14 cellular contexts compared by ENCODE assay signal in the genomic region with DNA sequence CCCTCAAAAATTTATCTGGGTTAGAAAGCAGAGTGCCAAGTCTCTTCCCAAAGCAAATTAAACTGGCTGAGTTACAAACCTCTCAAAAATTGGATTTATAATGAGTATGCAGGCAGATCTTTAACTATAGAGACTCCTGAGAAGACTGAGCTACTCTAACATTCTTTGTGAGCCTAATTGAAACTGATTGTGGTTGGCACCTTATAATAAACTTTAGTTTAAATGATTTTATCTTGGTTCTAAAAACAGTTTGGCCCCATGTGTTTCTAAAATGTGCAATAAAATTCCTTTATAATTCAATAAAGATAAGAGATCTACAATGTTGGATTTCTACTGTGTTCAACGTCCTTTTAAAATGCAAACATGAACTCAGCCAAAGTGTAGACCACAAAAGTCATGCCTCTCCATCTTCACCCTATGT.
DNase-seq lines count a peak whose midpoint lies in the region; ATAC-seq and TF ChIP-seq lines count a peak whose summit lies in the region.
"Had no signal": no experiment of that assay in that cellular context is flagged by ENCODE, and none has a peak within 500 bp of the region (broad histone marks: within the 10 kb centered on the region; RNA-seq: fewer than 3 reads in every experiment).

No MANE protein-coding gene starts in this region.

- H3K4me3 ChIP-seq in astrocyte of the spinal cord (ENCODE audit: low read depth, low read length) (no peak overlapping the region), retinal pigment epithelial cell (ENCODE audit: low read length) (no peak overlapping the region)
- H3K4me3 ChIP-seq: A549, GM23248 had no signal

- DNase-seq in H4 (ENCODE audit: low spot score) (peak; percentile 4), SK-N-DZ (ENCODE audit: low spot score) (peak; percentile 2), astrocyte of the spinal cord (ENCODE audit: low read depth, low spot score) (peak; percentile 41), retinal pigment epithelial cell (ENCODE audit: low read depth) (peak; percentile 82), mesothelial cell of epicardium (ENCODE audit: low spot score in 2 of 2, unreplicated experiment in 2 of 2) (no peak)
- no peak for DNase-seq in activated naive CD8-positive, alpha-beta T cell treated with anti-CD3 and anti-CD28 coated beads for 36 hours
- no peak for DNase-seq in activated naive CD4-positive, alpha-beta T cell treated with anti-CD3 and anti-CD28 coated beads, Interleukin-2, amount 50 U/mL, for 72 hours (ENCODE audit: low spot score in 2 of 2)
- DNase-seq: BE2C; CD4-positive, alpha-beta memory T cell; DMS79; EL; GM23248; H9 had no signal

- no peaks in the 10 kb centered on the region for H3K36me3 Mint-ChIP-seq in mesothelial cell of epicardium
- no peaks in the 10 kb centered on the region for H3K36me3 Mint-ChIP-seq in activated naive CD8-positive, alpha-beta T cell treated with anti-CD3 and anti-CD28 coated beads for 36 hours
- H3K36me3 Mint-ChIP-seq in activated naive CD4-positive, alpha-beta T cell treated with anti-CD3 and anti-CD28 coated beads, Interleukin-2, amount 50 U/mL, for 72 hours = no peaks in the 10 kb centered on the region
- H3K36me3 Mint-ChIP-seq: CD4-positive, alpha-beta memory T cell had no signal

- TF ChIP-seq CTCF in astrocyte of the spinal cord (IDR thresholded peaks at IDR 0.05; ENCODE audit: low read depth, low read length) (no peak), retinal pigment epithelial cell (conservative IDR thresholded peaks at IDR 0.05; ENCODE audit: low read depth, low read length) (no peak), mesothelial cell of epicardium (IDR thresholded peaks at IDR 0.05; ENCODE audit: unreplicated experiment) (no peak)

- no peak for ATAC-seq in activated naive CD4-positive, alpha-beta T cell treated with anti-CD3 and anti-CD28 coated beads, Interleukin-2, amount 50 U/mL, for 72 hours
- ATAC-seq: A549 had no signal

- H3K27ac Mint-ChIP-seq in mesothelial cell of epicardium = no peak overlapping the region
- H3K27ac Mint-ChIP-seq in activated naive CD8-positive, alpha-beta T cell treated with anti-CD3 and anti-CD28 coated beads for 36 hours = no peak overlapping the region
- no peak overlapping the region for H3K27ac Mint-ChIP-seq in activated naive CD4-positive, alpha-beta T cell treated with anti-CD3 and anti-CD28 coated beads, Interleukin-2, amount 50 U/mL, for 72 hours
- H3K27ac Mint-ChIP-seq: CD4-positive, alpha-beta memory T cell; H9 had no signal

- peaks cover 31% of the 10 kb centered on the region for H3K27me3 Mint-ChIP-seq in mesothelial cell of epicardium (ENCODE audit: low read depth)
- no peaks in the 10 kb centered on the region for H3K27me3 Mint-ChIP-seq in activated naive CD8-positive, alpha-beta T cell treated with anti-CD3 and anti-CD28 coated beads for 36 hours
- H3K27me3 Mint-ChIP-seq: CD4-positive, alpha-beta memory T cell had no signal

- peaks cover 9% of the 10 kb centered on the region for H3K4me1 Mint-ChIP-seq in mesothelial cell of epicardium
- no peaks in the 10 kb centered on the region for H3K4me1 Mint-ChIP-seq in activated naive CD8-positive, alpha-beta T cell treated with anti-CD3 and anti-CD28 coated beads for 36 hours
- H3K4me1 Mint-ChIP-seq: CD4-positive, alpha-beta memory T cell; H9 had no signal

- H3K4me3 Mint-ChIP-seq in mesothelial cell of epicardium = no peak overlapping the region
- H3K4me3 Mint-ChIP-seq in activated naive CD8-positive, alpha-beta T cell treated with anti-CD3 and anti-CD28 coated beads for 36 hours = no peak overlapping the region
- H3K4me3 Mint-ChIP-seq: CD4-positive, alpha-beta memory T cell; H9 had no signal

- in situ Hi-C loops in astrocyte of the spinal cord (cut with HindIII; ENCODE audit: low sequenced_read_pairs) = no loop called here

- H3K9me3 Mint-ChIP-seq in mesothelial cell of epicardium = no peaks in the 10 kb centered on the region
- H3K9me3 Mint-ChIP-seq in activated naive CD8-positive, alpha-beta T cell treated with anti-CD3 and anti-CD28 coated beads for 36 hours = peaks cover 1% of the 10 kb centered on the region
- no peaks in the 10 kb centered on the region for H3K9me3 Mint-ChIP-seq in activated naive CD4-positive, alpha-beta T cell treated with anti-CD3 and anti-CD28 coated beads, Interleukin-2, amount 50 U/mL, for 72 hours
- H3K9me3 Mint-ChIP-seq: CD4-positive, alpha-beta memory T cell; H9 had no signal

Comparison
In these comparisons a context has a peak if more than half of its experiments do, and no peak if none do; other contexts are left out.
1. DNase-seq: peak in H4 (single experiment), SK-N-DZ (single experiment), astrocyte of the spinal cord (single experiment) and retinal pigment epithelial cell (single experiment); none in mesothelial cell of epicardium (0 of 2), activated naive CD8-positive, alpha-beta T cell treated with anti-CD3 and anti-CD28 coated beads for 36 hours (single experiment) and activated naive CD4-positive, alpha-beta T cell treated with anti-CD3 and anti-CD28 coated beads, Interleukin-2, amount 50 U/mL, for 72 hours (0 of 2).